ENCODE assay signal across 8 cellular contexts in the genomic region with DNA sequence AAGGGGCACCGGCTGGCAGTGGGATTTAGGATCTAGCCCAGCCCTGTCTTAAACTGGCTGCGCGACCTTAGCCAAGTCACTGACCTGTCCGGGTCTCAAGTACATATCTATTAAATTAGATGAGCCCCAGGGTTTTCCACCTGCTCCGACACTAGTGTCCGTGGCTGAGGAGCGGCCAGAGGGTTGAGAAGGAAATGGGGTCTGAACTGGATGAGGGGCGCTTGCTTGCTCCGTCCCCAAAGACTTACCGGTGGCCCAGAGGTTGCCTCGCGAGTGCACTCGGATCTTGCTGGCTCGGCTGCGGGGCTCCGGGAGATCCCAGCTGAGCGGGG. TPM values are rescaled to one million over a fixed set of nuclear protein-coding genes. Genes with fewer than 3 reads are reported as not detected.
DNase-seq lines count a peak whose midpoint lies in the region; ATAC-seq and TF ChIP-seq lines count a peak whose summit lies in the region.

No MANE protein-coding gene starts in this region.

- TF ChIP-seq CTCF in GM12875 (IDR thresholded peaks at IDR 0.05; ENCODE audit: borderline replicate concordance, insufficient read depth, low read depth, low read length) = no peak
- TF ChIP-seq CTCF in fibroblast of the aortic adventitia (IDR thresholded peaks at IDR 0.05; ENCODE audit: insufficient read depth, low read length) = no peak
- no peak for TF ChIP-seq CTCF in gastrocnemius medialis (IDR thresholded peaks at IDR 0.05 in 4 of 5, conservative IDR thresholded peaks at IDR 0.05 in 1 of 5)

- peaks cover 14 to 23% of the 10 kb centered on the region in 2 donors for H3K4me1 ChIP-seq in gastrocnemius medialis

- no peak for TF ChIP-seq POLR2A in gastrocnemius medialis (IDR thresholded peaks at IDR 0.05)

- peak in 1 of 2 donors; percentile 3 for ATAC-seq in gastrocnemius medialis
- ATAC-seq in HG03460 (IDR thresholded peaks at IDR 0.05; ENCODE audit: unreplicated experiment) = no peak

- intact Hi-C loops in gastrocnemius medialis (cut with DNase I; ENCODE audit: low total_unique reads) = loop anchor here (1.0 to 5.0 kb wide), 2 partner anchors 59 to 270 kb away; a partner anchor contains a TSS

- H3K9ac ChIP-seq in SK-N-MC (ENCODE audit: insufficient read length) = peak overlapping the region; percentile 53

- H3K27ac ChIP-seq in SK-N-MC (no peak overlapping the region), gastrocnemius medialis (peak overlapping the region; percentile 74 to 86 (median 83))

- H3K36me3 ChIP-seq in SK-N-MC (ENCODE audit: insufficient read depth, low read length) (peaks cover 3% of the 10 kb centered on the region), gastrocnemius medialis (peaks cover 0 to 1% of the 10 kb centered on the region in 2 donors)

- peak overlapping the region; percentile 58 for H3K4me3 ChIP-seq in GM12875 (ENCODE audit: low read depth, low read length)
- H3K4me3 ChIP-seq in SK-N-MC = peak overlapping the region; percentile 79
- peak overlapping the region; percentile 58 for H3K4me3 ChIP-seq in fibroblast of the aortic adventitia (ENCODE audit: low read depth, low read length)
- H3K4me3 ChIP-seq in gastrocnemius medialis = peak overlapping the region; percentile 54 to 85 (median 58)

- H3K27me3 ChIP-seq in gastrocnemius medialis = no peaks in the 10 kb centered on the region

- no peaks in the 10 kb centered on the region for H3K9me3 ChIP-seq in SK-N-MC (ENCODE audit: low read depth, low read length)
- no peaks in the 10 kb centered on the region for H3K9me3 ChIP-seq in gastrocnemius medialis

- DNase-seq in SK-N-MC (ENCODE audit: low read depth, low spot score) (no peak), fibroblast of the aortic adventitia (ENCODE audit: low read depth) (no peak), gastrocnemius medialis (no peak), germinal center (ENCODE audit: low spot score) (no peak), G401 (ENCODE audit: low spot score) (no peak), foreskin melanocyte (no peak)

- in situ Hi-C loops in gastrocnemius medialis (cut with MboI; ENCODE audit: low sequenced_read_pairs in 4 of 4) (loop anchor here in 2 of 4 donors (10.0 kb wide), 1 partner anchor 63 kb away; no protein-coding TSS in a partner anchor), G401 (cut with HindIII; ENCODE audit: low sequenced_read_pairs) (no loop called here)

RNA-seq across cellular contexts. Expression of a gene that starts 0.3 kb away (rescaled TPM):
- total RNA-seq in fibroblast of the aortic adventitia (ENCODE audit: low replicate concordance) (4.1 TPM in 1 of 2 replicates, not detected in the other), gastrocnemius medialis (1 to 10 TPM in 2 of 4 donors, under 1 TPM in 1, not detected in 1; 0.94 to 1.6 (median 1.6) TPM)
- total RNA-seq in G401 (2014; rRNA removed; shearing (Covaris generic)) = 4.5 and 5.6 TPM in 2 replicates

RNA-seq across cellular contexts. Expression of a gene that starts 3.6 kb away (rescaled TPM):
- 26.8 and 38.0 TPM in 2 replicates for total RNA-seq in fibroblast of the aortic adventitia (ENCODE audit: low replicate concordance)
- total RNA-seq in gastrocnemius medialis = 10 to 100 TPM in 3 of 4 donors, 1 to 10 TPM in 1; 6.7 to 11.7 (median 10.3) TPM
- 55.7 and 60.4 TPM in 2 replicates for total RNA-seq in G401 (2014; rRNA removed; shearing (Covaris generic))

RNA-seq across cellular contexts. Expression of a gene that starts 56.9 kb away (rescaled TPM):
- 5.2 and 25.5 TPM in 2 replicates for total RNA-seq in fibroblast of the aortic adventitia (ENCODE audit: low replicate concordance)
- 10 to 100 TPM in 1 of 4 donors, 1 to 10 TPM in 3; 6.1 to 10.3 (median 8.6) TPM for total RNA-seq in gastrocnemius medialis
- total RNA-seq in G401 (2014; rRNA removed; shearing (Covaris generic)) = 11.9 and 17.6 TPM in 2 replicates

RNA-seq across cellular contexts. Expression of a gene that starts 58.2 kb away (rescaled TPM):
- total RNA-seq in fibroblast of the aortic adventitia (ENCODE audit: low replicate concordance) (292 and 299 TPM in 2 replicates), gastrocnemius medialis (100 to 1,000 TPM in 3 of 4 donors, 10 to 100 TPM in 1; 90.2 to 127 (median 118) TPM)
- 350 and 354 TPM in 2 replicates for total RNA-seq in G401 (2014; rRNA removed; shearing (Covaris generic))
